35 cellular contexts compared by ENCODE assay signal in the genomic region with DNA sequence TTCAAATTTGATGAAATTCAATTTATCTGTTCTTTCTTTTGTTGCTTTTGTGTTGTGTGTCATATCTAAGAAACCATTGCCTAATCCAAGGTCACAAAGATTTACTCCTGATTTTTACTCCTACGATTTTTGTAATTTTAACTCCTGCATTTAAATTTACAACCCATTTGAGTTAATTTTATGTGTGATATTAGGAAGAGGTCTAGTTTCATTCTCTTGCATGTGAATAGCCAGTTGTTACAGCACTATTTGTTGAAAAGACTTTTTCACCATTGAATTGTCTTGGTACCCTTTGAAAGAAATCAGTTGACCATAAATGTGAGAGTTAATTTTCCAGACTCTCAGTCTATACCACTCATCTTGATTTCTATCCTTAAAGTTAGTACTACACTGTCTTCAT.
"Had no signal": no experiment of that assay in that cellular context is flagged by ENCODE, and none has a peak within 500 bp of the region (broad histone marks: within the 10 kb centered on the region; RNA-seq: fewer than 3 reads in every experiment).

No MANE protein-coding gene starts in this region.

- DNase-seq: Karpas-422, Kasumi-1, MG63, MM.1S, MV-4-11, NCI-H1048, NCI-H1092, NCI-H1092 treated with DMSO at 0.1 percent for 48 hours, NCI-H1105, NCI-H1105 treated with DMSO at 0.1 percent for 48 hours, NCI-H1417, NCI-H1417 treated with DMSO at 0.1 percent for 48 hours, NCI-H1436, NCI-H1436 treated with DMSO at 0.1 percent for 48 hours, NCI-H146, NCI-H1694, NCI-H1694 treated with DMSO at 0.1 percent for 48 hours, NCI-H187, NCI-H187 treated with DMSO at 0.1 percent for 48 hours, NCI-H1930, NCI-H2029, NCI-H2029 treated with DMSO at 0.1 percent for 48 hours, NCI-H2081, NCI-H2081 treated with DMSO at 0.1 percent for 48 hours, NCI-H2107, NCI-H2171, NCI-H2171 treated with DMSO at 0.1 percent for 48 hours, NCI-H2227 treated with DMSO at 0.1 percent for 48 hours, NCI-H226, NCI-H345, NCI-H446, NCI-H446 treated with DMSO at 0.1 percent for 48 hours, NCI-H510A, NCI-H510A treated with DMSO at 0.1 percent for 48 hours, NCI-H524 had no signal
